ENCODE assay signal across 15 cellular contexts in genomic region chr15:99474981-99475753, GRCh38.
DNase-seq lines count a peak whose midpoint lies in the region; ATAC-seq and TF ChIP-seq lines count a peak whose summit lies in the region.
"Had no signal": no experiment of that assay in that cellular context is flagged by ENCODE, and none has a peak within 500 bp of the region (broad histone marks: within the 10 kb centered on the region; RNA-seq: fewer than 3 reads in every experiment).

No MANE protein-coding gene starts in this region.

- H3K4me1 Mint-ChIP-seq in stimulated activated memory B cell treated with anti-CD40 and anti-IgM and Interleukin-4, amounts not matched to agents 10 μg/mL and 1 μg/mL and 100 μg/mL, for 72 hours, result peaks cover 79% of the 10 kb centered on the region

- WGBS in gastroesophageal sphincter (ENCODE audit: low coverage in 1 of 2), 2 donors, result 70% methylated on average over 2 of the region's 22 CpGs; no CpG with 5 or more reads in 1 of the 2 donors

- H3K4me1 ChIP-seq in gastroesophageal sphincter (peaks cover 6 to 54% (median 28%) of the 10 kb centered on the region in 3 donors), mucosa of descending colon (ENCODE audit: low read depth) (peaks cover 9% of the 10 kb centered on the region)

- H3K4me3 ChIP-seq in gastroesophageal sphincter (no peak overlapping the region), mucosa of descending colon (no peak overlapping the region)
- H3K4me3 ChIP-seq: HAP-1 had no signal

- H3K4me3 Mint-ChIP-seq in stimulated activated memory B cell treated with anti-CD40 and anti-IgM and Interleukin-4, amounts not matched to agents 10 μg/mL and 1 μg/mL and 100 μg/mL, for 72 hours, result no peak overlapping the region
- H3K4me3 Mint-ChIP-seq: activated CD4-positive, alpha-beta T cell treated with anti-CD3 and anti-CD28 coated beads for 36 hours; activated T-helper 1 cell treated with anti-CD3 and anti-CD28 coated beads, Interleukin-12 subunit alpha, Interleukin-12 subunit beta, Interleukin-2, Interleukin-4 antibody, amounts not matched to agents 30 ng/mL and 10 ng/mL and 1 ng/mL, durations not matched to agents 14 hours and 24 hours and 36 hours; effector memory CD8-positive, alpha-beta T cell; T-helper 17 cell had no signal

- DNase-seq in SK-N-DZ (ENCODE audit: low spot score), result peak; percentile 50
- no peak for DNase-seq in mucosa of descending colon
- DNase-seq in ecto neural progenitor cell (ENCODE audit: low spot score), result no peak
- no peak for DNase-seq in NCI-H446 treated with DMSO at 0.1 percent for 48 hours (lab: John Stamatoyannopoulos, UW)
- no peak for DNase-seq in NOMO-1 treated with dmso at 0.1 percent for 144 hours (lab: John Stamatoyannopoulos, UW; ENCODE audit: unreplicated experiment)
- DNase-seq: activated CD4-positive, alpha-beta T cell treated with anti-CD3 and anti-CD28 coated beads for 36 hours; effector memory CD8-positive, alpha-beta T cell; NCI-H146; NCI-H526 treated with DMSO at 0.1 percent for 48 hours; T-helper 17 cell had no signal

- TF ChIP-seq EP300 in gastroesophageal sphincter (IDR thresholded peaks at IDR 0.05), result no peak

- ATAC-seq in gastroesophageal sphincter (peak; percentile 53), mucosa of descending colon (peak; percentile 14), GM18505 (IDR thresholded peaks at IDR 0.05; ENCODE audit: unreplicated experiment) (no peak)
- ATAC-seq in stimulated activated memory B cell treated with anti-CD40 and anti-IgM and Interleukin-4, amounts not matched to agents 10 μg/mL and 1 μg/mL and 100 μg/mL, for 72 hours, result no peak
- ATAC-seq: activated CD4-positive, alpha-beta T cell treated with anti-CD3 and anti-CD28 coated beads for 36 hours; effector memory CD8-positive, alpha-beta T cell had no signal

- no peaks in the 10 kb centered on the region for H3K9me3 Mint-ChIP-seq in stimulated activated memory B cell treated with anti-CD40 and anti-IgM and Interleukin-4, amounts not matched to agents 10 μg/mL and 1 μg/mL and 100 μg/mL, for 72 hours
- H3K9me3 Mint-ChIP-seq: activated T-helper 1 cell treated with anti-CD3 and anti-CD28 coated beads, Interleukin-12 subunit alpha, Interleukin-12 subunit beta, Interleukin-2, Interleukin-4 antibody, amounts not matched to agents 30 ng/mL and 10 ng/mL and 1 ng/mL, durations not matched to agents 14 hours and 24 hours and 36 hours; effector memory CD8-positive, alpha-beta T cell had no signal

- peak overlapping the region; percentile 14 for H3K27ac Mint-ChIP-seq in stimulated activated memory B cell treated with anti-CD40 and anti-IgM and Interleukin-4, amounts not matched to agents 10 μg/mL and 1 μg/mL and 100 μg/mL, for 72 hours
- H3K27ac Mint-ChIP-seq: activated CD4-positive, alpha-beta T cell treated with anti-CD3 and anti-CD28 coated beads for 36 hours; activated T-helper 1 cell treated with anti-CD3 and anti-CD28 coated beads, Interleukin-12 subunit alpha, Interleukin-12 subunit beta, Interleukin-2, Interleukin-4 antibody, amounts not matched to agents 30 ng/mL and 10 ng/mL and 1 ng/mL, durations not matched to agents 14 hours and 24 hours and 36 hours; effector memory CD8-positive, alpha-beta T cell; T-helper 17 cell had no signal

- TF ChIP-seq CTCF in gastroesophageal sphincter (IDR thresholded peaks at IDR 0.05) (no peak), mucosa of descending colon (IDR thresholded peaks at IDR 0.05) (no peak)

- H3K9me3 ChIP-seq in gastroesophageal sphincter (no peaks in the 10 kb centered on the region), mucosa of descending colon (no peaks in the 10 kb centered on the region)
- H3K9me3 ChIP-seq: HAP-1 had no signal

- H3K27ac ChIP-seq in gastroesophageal sphincter, result peak overlapping the region in 3 of 4 donors; percentile 78 to 88 (median 85)

- H3K36me3 ChIP-seq in gastroesophageal sphincter (no peaks in the 10 kb centered on the region), mucosa of descending colon (ENCODE audit: low read depth) (no peaks in the 10 kb centered on the region)
- H3K36me3 ChIP-seq: HAP-1 had no signal

- H3K27me3 Mint-ChIP-seq in stimulated activated memory B cell treated with anti-CD40 and anti-IgM and Interleukin-4, amounts not matched to agents 10 μg/mL and 1 μg/mL and 100 μg/mL, for 72 hours, result no peaks in the 10 kb centered on the region
- H3K27me3 Mint-ChIP-seq: activated CD4-positive, alpha-beta T cell treated with anti-CD3 and anti-CD28 coated beads for 36 hours had no signal

- H3K27me3 ChIP-seq in gastroesophageal sphincter, result no peaks in the 10 kb centered on the region

- intact Hi-C loops in mucosa of descending colon (cut with DNase I, micrococcal nuclease), result no loop called here

- H3K36me3 Mint-ChIP-seq in stimulated activated memory B cell treated with anti-CD40 and anti-IgM and Interleukin-4, amounts not matched to agents 10 μg/mL and 1 μg/mL and 100 μg/mL, for 72 hours, result no peaks in the 10 kb centered on the region

- no peak for TF ChIP-seq POLR2A in gastroesophageal sphincter (IDR thresholded peaks at IDR 0.05)
- TF ChIP-seq POLR2A in GM18505 (IDR thresholded peaks at IDR 0.05; ENCODE audit: borderline replicate concordance, extremely low read depth, insufficient read depth, insufficient read length), result no peak

Comparison
In these comparisons a context has a peak if more than half of its experiments do, and no peak if none do; other contexts are left out.
1. ATAC-seq: peak in gastroesophageal sphincter (single experiment) and mucosa of descending colon (single experiment); none in stimulated activated memory B cell treated with anti-CD40 and anti-IgM and Interleukin-4, amounts not matched to agents 10 μg/mL and 1 μg/mL and 100 μg/mL, for 72 hours (single experiment) and GM18505 (single experiment).